22 cellular contexts compared by ENCODE assay signal in the genomic region with DNA sequence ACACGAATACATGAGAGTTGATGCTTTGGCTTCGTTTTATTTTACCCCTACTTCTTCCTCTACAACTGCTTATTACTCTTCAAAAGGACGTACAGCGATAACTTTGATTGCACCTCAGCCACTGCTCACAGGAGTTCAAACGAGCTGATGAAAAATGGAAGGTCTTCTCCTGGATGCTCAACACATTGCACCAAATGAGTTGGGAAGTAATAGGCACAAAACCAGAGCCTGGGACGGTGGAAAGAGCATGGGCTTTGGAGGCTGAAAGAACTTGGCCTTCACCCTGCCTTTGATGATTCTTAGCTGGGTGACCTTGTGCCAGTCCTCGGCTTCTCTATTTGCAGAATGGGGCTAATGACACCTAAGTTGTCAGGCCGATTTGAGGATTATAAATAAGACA. TPM values are rescaled to one million over a fixed set of nuclear protein-coding genes. Genes with fewer than 3 reads are reported as not detected.
DNase-seq lines count a peak whose midpoint lies in the region; ATAC-seq and FAIRE-seq lines count a peak whose summit lies in the region.
"Had no signal": no experiment of that assay in that cellular context is flagged by ENCODE, and none has a peak within 500 bp of the region (broad histone marks: within the 10 kb centered on the region; RNA-seq: fewer than 3 reads in every experiment).

No MANE protein-coding gene starts in this region.

- peaks cover 69% of the 10 kb centered on the region for H3K4me1 ChIP-seq in CD4-positive, alpha-beta memory T cell (ENCODE audit: insufficient read depth, low read length)
- H3K4me1 ChIP-seq in GM23248 (ENCODE audit: insufficient read depth): no peaks in the 10 kb centered on the region
- H3K4me1 ChIP-seq: ascending aorta, BE2C, gastroesophageal sphincter, neural progenitor cell had no signal

- peak; percentile 26 for FAIRE-seq in GM19239 (lab: Jason Lieb, UNC)

- H3K27me3 ChIP-seq in CD4-positive, alpha-beta memory T cell (ENCODE audit: insufficient read depth, low read length): no peaks in the 10 kb centered on the region
- 0 out of 2 replicates have a peak, but pooled peaks cover 3% of the 10 kb centered on the region for H3K27me3 ChIP-seq in GM23248 (replicated peaks; ENCODE audit: insufficient read depth)
- H3K27me3 ChIP-seq: ascending aorta, gastroesophageal sphincter, neural progenitor cell had no signal

- no peak overlapping the region for H2AFZ ChIP-seq in GM23248
- H2AFZ ChIP-seq: neural progenitor cell, PC-9 had no signal

- no peaks in the 10 kb centered on the region for H3K9me3 ChIP-seq in CD4-positive, alpha-beta memory T cell (ENCODE audit: control insufficient read depth in 1 of 2, low read length in 2 of 2)
- H3K9me3 ChIP-seq in GM23248 (ENCODE audit: low read depth): no peaks in the 10 kb centered on the region
- H3K9me3 ChIP-seq: BE2C, gastroesophageal sphincter, SK-N-SH had no signal

- peaks cover 49 to 82% (median 60%) of the 10 kb centered on the region in 4 donors for H3K4me1 Mint-ChIP-seq in CD4-positive, alpha-beta memory T cell
- H3K4me1 Mint-ChIP-seq in activated T-helper 1 cell treated with anti-CD3 and anti-CD28 coated beads, Interleukin-12 subunit alpha, Interleukin-12 subunit beta, Interleukin-2, Interleukin-4 antibody, amounts not matched to agents 30 ng/mL and 10 ng/mL and 1 ng/mL, durations not matched to agents 14 hours and 24 hours and 36 hours (ENCODE audit: low read depth): peaks cover 68% of the 10 kb centered on the region
- H3K4me1 Mint-ChIP-seq in naive thymus-derived CD8-positive, alpha-beta T cell: peaks cover 35 to 72% (median 66%) of the 10 kb centered on the region in 4 donors
- H3K4me1 Mint-ChIP-seq: neural progenitor cell had no signal

- H3K9me2 ChIP-seq in GM23248 (ENCODE audit: insufficient read depth): no peaks in the 10 kb centered on the region

- peak overlapping the region; percentile 39 to 67 for H3K4me3 ChIP-seq in CD4-positive, alpha-beta memory T cell (ENCODE audit: low read length in 2 of 2)
- H3K4me3 ChIP-seq in GM23248: no peak overlapping the region
- H3K4me3 ChIP-seq: ascending aorta, gastroesophageal sphincter, neural progenitor cell, PC-9 had no signal

- H3K27ac Mint-ChIP-seq in CD4-positive, alpha-beta memory T cell: peak overlapping the region; percentile 88 to 94 (median 92)
- H3K27ac Mint-ChIP-seq in activated T-helper 1 cell treated with anti-CD3 and anti-CD28 coated beads, Interleukin-12 subunit alpha, Interleukin-12 subunit beta, Interleukin-2, Interleukin-4 antibody, amounts not matched to agents 30 ng/mL and 10 ng/mL and 1 ng/mL, durations not matched to agents 14 hours and 24 hours and 36 hours: peak overlapping the region; percentile 89
- peak overlapping the region; percentile 86 to 100 (median 96) for H3K27ac Mint-ChIP-seq in naive thymus-derived CD8-positive, alpha-beta T cell
- H3K27ac Mint-ChIP-seq: H9, neural progenitor cell had no signal

- WGBS in GM23248 (ENCODE audit: low coverage in 1 of 2, low lambda C conversion rate in 2 of 2, missing lambda C conversion rate in 2 of 2), 2 experiments: 31 to 36% methylated on average over 8 of the region's 8 CpGs

- in situ Hi-C loops in GM23248 (cut with MboI): no loop called here

- H3K36me3 Mint-ChIP-seq in CD4-positive, alpha-beta memory T cell: peaks cover 44 to 66% of the 10 kb centered on the region in 2 donors
- H3K36me3 Mint-ChIP-seq in activated T-helper 1 cell treated with anti-CD3 and anti-CD28 coated beads, Interleukin-12 subunit alpha, Interleukin-12 subunit beta, Interleukin-2, Interleukin-4 antibody, amounts not matched to agents 30 ng/mL and 10 ng/mL and 1 ng/mL, durations not matched to agents 14 hours and 24 hours and 36 hours (ENCODE audit: low read depth): peaks cover 27% of the 10 kb centered on the region
- peaks cover 4 to 47% (median 10%) of the 10 kb centered on the region in 3 donors for H3K36me3 Mint-ChIP-seq in naive thymus-derived CD8-positive, alpha-beta T cell
- H3K36me3 Mint-ChIP-seq: neural progenitor cell had no signal

- CTCF ChIA-PET in CD4-positive, alpha-beta memory T cell (lab: Charles Lee; ENCODE audit: partially characterized antibody): interaction anchor here (0.6 kb wide), 1 partner anchor 91 kb away, joined by 3 read pairs; no protein-coding TSS in a partner anchor

- H3K9me3 Mint-ChIP-seq in CD4-positive, alpha-beta memory T cell: peaks cover 0 to 2% (median 0%) of the 10 kb centered on the region in 8 donors
- H3K9me3 Mint-ChIP-seq in activated T-helper 1 cell treated with anti-CD3 and anti-CD28 coated beads, Interleukin-12 subunit alpha, Interleukin-12 subunit beta, Interleukin-2, Interleukin-4 antibody, amounts not matched to agents 30 ng/mL and 10 ng/mL and 1 ng/mL, durations not matched to agents 14 hours and 24 hours and 36 hours: no peaks in the 10 kb centered on the region
- H3K9me3 Mint-ChIP-seq in naive thymus-derived CD8-positive, alpha-beta T cell: peaks cover 0 to 3% (median 0%) of the 10 kb centered on the region in 9 donors
- H3K9me3 Mint-ChIP-seq: neural progenitor cell had no signal

- no peak for DNase-seq in CD4-positive, alpha-beta memory T cell
- no peak for DNase-seq in GM19239 (ENCODE audit: insufficient read length, low spot score)
- DNase-seq in activated T-helper 1 cell treated with anti-CD3 and anti-CD28 coated beads, Interleukin-12 subunit alpha, Interleukin-12 subunit beta, Interleukin-2, Interleukin-4 antibody, amounts not matched to agents 30 ng/mL and 10 ng/mL and 1 ng/mL, durations not matched to agents 14 hours and 24 hours and 36 hours (ENCODE audit: low spot score): no peak
- no peak for DNase-seq in naive thymus-derived CD8-positive, alpha-beta T cell
- no peak for DNase-seq in left ventricle myocardium superior
- no peak for DNase-seq in NCI-H146 treated with DMSO at 0.1 percent for 48 hours (lab: John Stamatoyannopoulos, UW; ENCODE audit: unreplicated experiment)
- no peak for DNase-seq in GM23248
- no peak for DNase-seq in iPS-NIHi7 (ENCODE audit: extremely low spot score)
- DNase-seq: activated CD8-positive, alpha-beta memory T cell treated with anti-CD3 and anti-CD28 coated beads, Interleukin-2, amount 50 U/mL, for 48 hours; BE2C; H9; mammary epithelial cell; MM.1S; NCI-H187 treated with DMSO at 0.1 percent for 48 hours; PC-9; retina; SK-N-SH had no signal

- no peak overlapping the region for H3K9ac ChIP-seq in GM23248
- H3K9ac ChIP-seq: neural progenitor cell, SK-N-SH had no signal

- H3K79me2 ChIP-seq in GM23248 (ENCODE audit: insufficient read depth): no peaks in the 10 kb centered on the region

- POLR2A ChIA-PET in CD4-positive, alpha-beta memory T cell (lab: Charles Lee; ENCODE audit: partially characterized antibody): interaction anchor here (0.6 to 1.9 kb wide), 6 partner anchors 8 to 232 kb away, joined by 3 to 8 read pairs (median 5); partner anchors contain the start of genes KCNA3 and LRIF1
- POLR2A ChIA-PET in naive thymus-derived CD8-positive, alpha-beta T cell (lab: Charles Lee): interaction anchor here (1.1 kb wide), 1 partner anchor 22 kb away, joined by 3 read pairs; no protein-coding TSS in a partner anchor

- intact Hi-C loops in CD4-positive, alpha-beta memory T cell (cut with micrococcal nuclease): loop anchor here (5.0 to 10.0 kb wide), 2 partner anchors 233 to 540 kb away; partner anchors contain the start of gene RBM15
- intact Hi-C loops in activated T-helper 1 cell treated with anti-CD3 and anti-CD28 coated beads, Interleukin-12 subunit alpha, Interleukin-12 subunit beta, Interleukin-2, Interleukin-4 antibody, amounts not matched to agents 30 ng/mL and 10 ng/mL and 1 ng/mL, durations not matched to agents 14 hours and 24 hours and 36 hours (cut with micrococcal nuclease): loop anchor here (5.0 to 10.0 kb wide), 3 partner anchors 267 to 880 kb away; partner anchors contain the start of genes CEPT1, DDX20, DRAM2 and LAMTOR5
- intact Hi-C loops in left ventricle myocardium superior (cut with micrococcal nuclease): no loop called here

- no peak for ATAC-seq in naive thymus-derived CD8-positive, alpha-beta T cell
- ATAC-seq in left ventricle myocardium superior: no peak
- ATAC-seq: gastroesophageal sphincter had no signal

- H3K4me2 ChIP-seq in GM23248 (ENCODE audit: unreplicated experiment): no peak overlapping the region
- H3K4me2 ChIP-seq: neural progenitor cell, PC-9, SK-N-SH had no signal

- H3K27ac ChIP-seq in CD4-positive, alpha-beta memory T cell (ENCODE audit: low read depth, low read length): peak overlapping the region; percentile 88
- H3K27ac ChIP-seq in GM23248: no peak overlapping the region
- H3K27ac ChIP-seq: ascending aorta, gastroesophageal sphincter, neural progenitor cell, PC-9 had no signal

- H3F3A ChIP-seq in GM23248 (ENCODE audit: insufficient read depth): no peaks in the 10 kb centered on the region

- H3K27me3 Mint-ChIP-seq in CD4-positive, alpha-beta memory T cell: no peaks in the 10 kb centered on the region
- no peaks in the 10 kb centered on the region for H3K27me3 Mint-ChIP-seq in activated T-helper 1 cell treated with anti-CD3 and anti-CD28 coated beads, Interleukin-12 subunit alpha, Interleukin-12 subunit beta, Interleukin-2, Interleukin-4 antibody, amounts not matched to agents 30 ng/mL and 10 ng/mL and 1 ng/mL, durations not matched to agents 14 hours and 24 hours and 36 hours (ENCODE audit: insufficient read depth)
- H3K27me3 Mint-ChIP-seq in naive thymus-derived CD8-positive, alpha-beta T cell: no peaks in the 10 kb centered on the region

- H4K20me1 ChIP-seq in GM23248 (ENCODE audit: insufficient read depth): no peaks in the 10 kb centered on the region

- peak overlapping the region; percentile 76 to 99 (median 88) for H3K4me3 Mint-ChIP-seq in CD4-positive, alpha-beta memory T cell
- H3K4me3 Mint-ChIP-seq in activated T-helper 1 cell treated with anti-CD3 and anti-CD28 coated beads, Interleukin-12 subunit alpha, Interleukin-12 subunit beta, Interleukin-2, Interleukin-4 antibody, amounts not matched to agents 30 ng/mL and 10 ng/mL and 1 ng/mL, durations not matched to agents 14 hours and 24 hours and 36 hours: peak overlapping the region; percentile 99
- H3K4me3 Mint-ChIP-seq in naive thymus-derived CD8-positive, alpha-beta T cell: peak overlapping the region; percentile 71 to 100 (median 94)
- H3K4me3 Mint-ChIP-seq: H9, neural progenitor cell had no signal

- no peaks in the 10 kb centered on the region for H3K36me3 ChIP-seq in CD4-positive, alpha-beta memory T cell (ENCODE audit: insufficient read depth, low read length)
- no peaks in the 10 kb centered on the region for H3K36me3 ChIP-seq in GM23248 (ENCODE audit: low read depth)
- H3K36me3 ChIP-seq: ascending aorta, BE2C, gastroesophageal sphincter, neural progenitor cell had no signal

RNA-seq across cellular contexts. Expression of gene CD53, which starts 4.8 kb away (rescaled TPM):
- 100 to 1,000 TPM; 337 to 338 TPM for total RNA-seq in CD4-positive, alpha-beta memory T cell
- 1,000 to 10,000 TPM in 1 of 2 donors, 100 to 1,000 TPM in 1; 989 to 1,003 TPM for polyA plus RNA-seq in CD4-positive, alpha-beta memory T cell
- total RNA-seq in activated T-helper 1 cell treated with anti-CD3 and anti-CD28 coated beads, Interleukin-12 subunit alpha, Interleukin-12 subunit beta, Interleukin-2, Interleukin-4 antibody, amounts not matched to agents 30 ng/mL and 10 ng/mL and 1 ng/mL, durations not matched to agents 14 hours and 24 hours and 36 hours: 201 and 204 TPM in 2 replicates
- 100 to 1,000 TPM; 295 to 313 TPM for total RNA-seq in naive thymus-derived CD8-positive, alpha-beta T cell
- polyA plus RNA-seq in naive thymus-derived CD8-positive, alpha-beta T cell: 100 to 1,000 TPM; 619 to 909 (median 820) TPM
- 13.2 TPM for total RNA-seq in left ventricle myocardium superior
- not detected in 2 replicates for total RNA-seq in GM23248 (2014; rRNA removed; shearing (Covaris generic))
- 0.33 TPM in 1 of 2 replicates, not detected in the other for polyA plus RNA-seq in GM23248 (2016; fragmentation: Nextera tagmentation; extraction: Ambion mirVana)
- total RNA-seq: epithelial cell of proximal tubule, mammary epithelial cell, NCI-H460, PC-9 had no signal
- polyA plus RNA-seq: SK-N-SH had no signal

Comparison
In these comparisons a context has a peak if more than half of its experiments do, and no peak if none do; other contexts are left out.
1. RNA of gene CD53, which starts 4.8 kb away (total RNA-seq): 337 to 338 TPM in CD4-positive, alpha-beta memory T cell, 295 to 313 TPM in naive thymus-derived CD8-positive, alpha-beta T cell, 201 to 204 TPM in activated T-helper 1 cell treated with anti-CD3 and anti-CD28 coated beads, Interleukin-12 subunit alpha, Interleukin-12 subunit beta, Interleukin-2, Interleukin-4 antibody, amounts not matched to agents 30 ng/mL and 10 ng/mL and 1 ng/mL, durations not matched to agents 14 hours and 24 hours and 36 hours and 13.2 TPM in left ventricle myocardium superior (single experiment); not detected in GM23248; every median in the first group is over 10 times any median in the second.
2. Peak in every context shown above with its lines, with median percentiles within 50 percentile points of each other: H3K27ac Mint-ChIP-seq and H3K4me3 Mint-ChIP-seq.